ENCODE assay signal across 29 cellular contexts in genomic region chr1:119868176-119868575, GRCh38. TPM values are rescaled to one million over a fixed set of nuclear protein-coding genes. Genes with fewer than 3 reads are reported as not detected.
"Had no signal": no experiment of that assay in that cellular context is flagged by ENCODE, and none has a peak within 500 bp of the region (broad histone marks: within the 10 kb centered on the region; RNA-seq: fewer than 3 reads in every experiment).

No MANE protein-coding gene starts in this region.

- H3K4me3 ChIP-seq: SJSA1 had no signal

- H3K27me3 ChIP-seq: SJSA1 had no signal

- H3K36me3 ChIP-seq: SJSA1 had no signal

- H3K9me3 Mint-ChIP-seq: activated CD4-positive, alpha-beta memory T cell treated with anti-CD3 and anti-CD28 coated beads for 36 hours; activated CD4-positive, alpha-beta T cell treated with anti-CD3 and anti-CD28 coated beads, Interleukin-2, amount 10 ng/mL, durations not matched to agents 7 days and 5 days; activated naive CD4-positive, alpha-beta T cell treated with anti-CD3 and anti-CD28 coated beads, Interleukin-2, amount 50 U/mL, for 24 hours; activated T-cell treated with anti-CD3 and anti-CD28 coated beads, Interleukin-2, amount 50 U/mL, for 72 hours; activated T-helper 2 cell treated with anti-CD3 and anti-CD28 coated beads, Interferon-gamma antibody, Interleukin-2, Interleukin-4, amounts not matched to agents 10 μg/mL and 5 μg/mL and 100 μg/mL, durations not matched to agents 14 hours and 24 hours and 36 hours; T-helper 2 cell treated with Interferon-gamma antibody and Interleukin-4, amounts not matched to agents 5 μg/mL and 100 μg/mL, for 36 hours; WTC11 had no signal

- H3K9me3 ChIP-seq: SJSA1 had no signal

- H3K27ac ChIP-seq: SJSA1 had no signal

- H3K4me1 Mint-ChIP-seq: activated naive CD4-positive, alpha-beta T cell treated with anti-CD3 and anti-CD28 coated beads, Interleukin-2, amount 50 U/mL, for 24 hours had no signal

- DNase-seq: activated CD4-positive, alpha-beta memory T cell treated with anti-CD3 and anti-CD28 coated beads for 36 hours; activated CD4-positive, alpha-beta T cell treated with anti-CD3 and anti-CD28 coated beads, Interleukin-2, amount 10 ng/mL, durations not matched to agents 7 days and 5 days; activated CD4-positive, CD25-positive, alpha-beta regulatory T cell treated with anti-CD3 and anti-CD28 coated beads, Interleukin-2, amount 50 U/mL, for 72 hours; activated gamma-delta T cell treated with Interleukin-2 at 50 U/mL for 16 hours; activated T-cell treated with anti-CD3 and anti-CD28 coated beads for 4 hours; activated T-cell treated with anti-CD3 and anti-CD28 coated beads, Interleukin-2, amount 50 U/mL, for 72 hours; aorta; central memory CD4-positive, alpha-beta T cell; MM.1S; NCI-H1105; NCI-H1436; NCI-H1694 treated with DMSO at 0.1 percent for 48 hours; NCI-H2029 treated with DMSO at 0.1 percent for 48 hours; NCI-H345; NCI-H510A; NCI-H526 treated with DMSO at 0.1 percent for 48 hours; NCI-H82; SHP77; SW 1271 had no signal

- FAIRE-seq: bronchial epithelial cell, RCC 7860 had no signal

- ATAC-seq: activated T-cell treated with anti-CD3 and anti-CD28 coated beads, Interleukin-2, amount 50 U/mL, for 72 hours; SK-N-SH treated with all-trans-retinoic acid at 6 μM for 48 hours; WTC11 had no signal

- H3K36me3 Mint-ChIP-seq: activated CD4-positive, alpha-beta memory T cell treated with anti-CD3 and anti-CD28 coated beads for 36 hours; activated naive CD4-positive, alpha-beta T cell treated with anti-CD3 and anti-CD28 coated beads, Interleukin-2, amount 50 U/mL, for 24 hours; WTC11 had no signal

- H3K4me3 Mint-ChIP-seq: activated CD4-positive, alpha-beta memory T cell treated with anti-CD3 and anti-CD28 coated beads for 36 hours; activated CD4-positive, alpha-beta T cell treated with anti-CD3 and anti-CD28 coated beads, Interleukin-2, amount 10 ng/mL, durations not matched to agents 7 days and 5 days; activated naive CD4-positive, alpha-beta T cell treated with anti-CD3 and anti-CD28 coated beads, Interleukin-2, amount 50 U/mL, for 24 hours; activated T-cell treated with anti-CD3 and anti-CD28 coated beads, Interleukin-2, amount 50 U/mL, for 72 hours; T-helper 2 cell treated with Interferon-gamma antibody and Interleukin-4, amounts not matched to agents 5 μg/mL and 100 μg/mL, for 36 hours; WTC11 had no signal

RNA-seq across cellular contexts. Expression of gene ADAM30, which starts 28.1 kb away (rescaled TPM):
- total RNA-seq: activated CD4-positive, alpha-beta memory T cell treated with anti-CD3 and anti-CD28 coated beads for 36 hours; activated CD4-positive, alpha-beta T cell treated with anti-CD3 and anti-CD28 coated beads, Interleukin-2, amount 10 ng/mL, durations not matched to agents 7 days and 5 days; activated CD8-positive, alpha-beta memory T cell treated with anti-CD3 and anti-CD28 coated beads for 36 hours; activated T-cell treated with anti-CD3 and anti-CD28 coated beads, Interleukin-2, amount 50 U/mL, for 72 hours; activated T-helper 2 cell treated with anti-CD3 and anti-CD28 coated beads, Interferon-gamma antibody, Interleukin-2, Interleukin-4, amounts not matched to agents 10 μg/mL and 5 μg/mL and 100 μg/mL, durations not matched to agents 14 hours and 24 hours and 36 hours; aorta; bronchial epithelial cell; SJSA1; T-helper 1 cell treated with Interleukin-12 subunit alpha and Interleukin-12 subunit beta and Interleukin-4 antibody, amounts not matched to agents 30 ng/mL and 1 ng/mL, for 36 hours; WTC11 had no signal
- polyA plus RNA-seq: aorta had no signal

RNA-seq across cellular contexts. Expression of gene REG4, which starts 56.9 kb away (rescaled TPM):
- total RNA-seq: activated CD4-positive, alpha-beta memory T cell treated with anti-CD3 and anti-CD28 coated beads for 36 hours; activated T-helper 2 cell treated with anti-CD3 and anti-CD28 coated beads, Interferon-gamma antibody, Interleukin-2, Interleukin-4, amounts not matched to agents 10 μg/mL and 5 μg/mL and 100 μg/mL, durations not matched to agents 14 hours and 24 hours and 36 hours; aorta; bronchial epithelial cell; SJSA1 had no signal
